In the genomic region with DNA sequence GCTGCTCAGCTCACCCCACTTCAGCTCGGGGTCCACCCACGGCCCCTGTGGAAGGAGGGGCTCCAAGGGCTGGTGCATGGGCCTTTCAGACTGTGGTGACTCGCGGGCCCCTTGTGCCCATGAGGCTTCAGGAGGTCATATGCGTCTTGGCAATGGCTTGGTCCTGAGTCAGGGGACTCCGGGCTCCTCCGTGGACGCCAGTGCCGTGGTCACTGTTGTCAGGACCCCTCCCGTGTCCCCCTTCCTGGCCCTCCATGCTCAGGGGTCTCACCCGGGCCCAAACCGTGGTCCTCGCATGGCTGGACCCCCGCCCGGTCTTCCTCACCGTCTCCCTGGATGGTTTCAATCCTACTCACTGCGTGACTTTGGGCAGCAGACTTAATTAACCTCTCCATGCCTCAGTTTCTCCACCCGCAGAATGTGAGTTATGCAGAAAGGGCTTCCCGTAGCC, we compare ENCODE assay signal across 20 cellular contexts.
DNase-seq lines count a peak whose midpoint lies in the region; ATAC-seq, FAIRE-seq and TF ChIP-seq lines count a peak whose summit lies in the region.
"Had no signal": no experiment of that assay in that cellular context is flagged by ENCODE, and none has a peak within 500 bp of the region (broad histone marks: within the 10 kb centered on the region; RNA-seq: fewer than 3 reads in every experiment).

No MANE protein-coding gene starts in this region.

- H3K4me3 Mint-ChIP-seq in activated T-cell treated with anti-CD3 and anti-CD28 coated beads, Interleukin-2, amount 50 U/mL, for 24 hours, result no peak overlapping the region
- H3K4me3 Mint-ChIP-seq in activated T-cell treated with anti-CD3 and anti-CD28 coated beads, Interleukin-2, amount 50 U/mL, for 72 hours, result no peak overlapping the region
- no peak overlapping the region for H3K4me3 Mint-ChIP-seq in naive thymus-derived CD4-positive, alpha-beta T cell
- H3K4me3 Mint-ChIP-seq: CD4-positive, alpha-beta T cell had no signal

- no peaks in the 10 kb centered on the region for H3K27me3 Mint-ChIP-seq in activated T-cell treated with anti-CD3 and anti-CD28 coated beads, Interleukin-2, amount 50 U/mL, for 24 hours
- H3K27me3 Mint-ChIP-seq in activated T-cell treated with anti-CD3 and anti-CD28 coated beads, Interleukin-2, amount 50 U/mL, for 72 hours (ENCODE audit: low read depth), result no peaks in the 10 kb centered on the region
- H3K27me3 Mint-ChIP-seq in naive thymus-derived CD4-positive, alpha-beta T cell, result peaks cover 0 to under 1% (median 0%) of the 10 kb centered on the region in 5 donors
- H3K27me3 Mint-ChIP-seq: CD4-positive, alpha-beta T cell had no signal

- H3K9me3 ChIP-seq in kidney (ENCODE audit: control insufficient read depth in 1 of 2, low read length in 2 of 2) (no peaks in the 10 kb centered on the region), spleen (no peaks in the 10 kb centered on the region)
- H3K9me3 ChIP-seq in naive thymus-derived CD4-positive, alpha-beta T cell (ENCODE audit: control insufficient read depth in 2 of 3, low read length in 3 of 3), result no peaks in the 10 kb centered on the region
- H3K9me3 ChIP-seq: HAP-1 had no signal

- H3K9ac ChIP-seq in kidney (ENCODE audit: low read length in 2 of 2), result no peak overlapping the region

- no peaks in the 10 kb centered on the region for H3K4me1 Mint-ChIP-seq in activated T-cell treated with anti-CD3 and anti-CD28 coated beads, Interleukin-2, amount 50 U/mL, for 24 hours (ENCODE audit: low read depth)
- H3K4me1 Mint-ChIP-seq in activated T-cell treated with anti-CD3 and anti-CD28 coated beads, Interleukin-2, amount 50 U/mL, for 72 hours (ENCODE audit: low read depth), result no peaks in the 10 kb centered on the region
- no peaks in the 10 kb centered on the region for H3K4me1 Mint-ChIP-seq in naive thymus-derived CD4-positive, alpha-beta T cell

- H3K4me3 ChIP-seq in H7 (ENCODE audit: insufficient read depth, low read depth, low read length) (no peak overlapping the region), kidney (ENCODE audit: low read length in 2 of 2) (no peak overlapping the region), spleen (no peak overlapping the region)
- no peak overlapping the region for H3K4me3 ChIP-seq in naive thymus-derived CD4-positive, alpha-beta T cell (ENCODE audit: low read length)
- H3K4me3 ChIP-seq: GM12878, HAP-1 had no signal

- TF ChIP-seq CTCF in kidney (IDR thresholded peaks at IDR 0.05; ENCODE audit: borderline replicate concordance, extremely low read depth, insufficient read depth), result no peak
- TF ChIP-seq CTCF in spleen (IDR thresholded peaks at IDR 0.05 in 8 of 11, conservative IDR thresholded peaks at IDR 0.05 in 3 of 11), result no peak

- no peak for FAIRE-seq in kidney (lab: Jason Lieb, UNC)
- FAIRE-seq: GM12878 had no signal

- POLR2A ChIA-PET in naive thymus-derived CD4-positive, alpha-beta T cell (lab: Charles Lee), result no interaction called here

- no peaks in the 10 kb centered on the region for H3K9me3 Mint-ChIP-seq in activated T-cell treated with anti-CD3 and anti-CD28 coated beads, Interleukin-2, amount 50 U/mL, for 24 hours
- no peaks in the 10 kb centered on the region for H3K9me3 Mint-ChIP-seq in activated T-cell treated with anti-CD3 and anti-CD28 coated beads, Interleukin-2, amount 50 U/mL, for 72 hours
- peaks cover 0 to 1% (median 0%) of the 10 kb centered on the region in 11 donors for H3K9me3 Mint-ChIP-seq in naive thymus-derived CD4-positive, alpha-beta T cell
- H3K9me3 Mint-ChIP-seq: CD4-positive, alpha-beta T cell had no signal

- no peaks in the 10 kb centered on the region for H3K4me1 ChIP-seq in kidney (ENCODE audit: control insufficient read depth in 1 of 2, insufficient read depth in 1 of 2, low read depth in 1 of 2, low read length in 2 of 2)
- H3K4me1 ChIP-seq in spleen, result peaks cover 0 to 28% (median 11%) of the 10 kb centered on the region in 6 donors
- H3K4me1 ChIP-seq in naive thymus-derived CD4-positive, alpha-beta T cell (ENCODE audit: control insufficient read depth in 2 of 2, insufficient read depth in 2 of 2, low read length in 2 of 2), result no peaks in the 10 kb centered on the region
- H3K4me1 ChIP-seq: HAP-1 had no signal

- DNase-seq in activated T-cell treated with anti-CD3 and anti-CD28 coated beads, Interleukin-2, amount 50 U/mL, for 24 hours, result peak; percentile 20
- no peak for DNase-seq in activated T-cell treated with anti-CD3 and anti-CD28 coated beads, Interleukin-2, amount 50 U/mL, for 72 hours
- DNase-seq in H7 (peak; percentile 43), kidney (peak; percentile 71), spleen (peak; percentile 68), T1000 (lab: John Stamatoyannopoulos, UW) (no peak)
- DNase-seq in naive thymus-derived CD4-positive, alpha-beta T cell, result no peak
- DNase-seq: AML-193, Calu3, DMS79, Karpas-422, NCI-H1105 treated with DMSO at 0.1 percent for 48 hours, NCI-H187 treated with DMSO at 0.1 percent for 48 hours, NCI-H446 treated with DMSO at 0.1 percent for 48 hours, NCI-H748 treated with DMSO at 0.1 percent for 48 hours, PC-3 had no signal

- CTCF ChIA-PET in naive thymus-derived CD4-positive, alpha-beta T cell (lab: Charles Lee), result no interaction called here

- WGBS in spleen, 5 donors, result 88 to 98% (median 91%) methylated on average over 14 to 19 of the region's 19 CpGs

- no peaks in the 10 kb centered on the region for H3K27me3 ChIP-seq in H7 (ENCODE audit: control insufficient read depth, insufficient read depth, low read length)
- H3K27me3 ChIP-seq in spleen (replicated peaks in 1 of 7), result no peaks in the 10 kb centered on the region
- H3K27me3 ChIP-seq in naive thymus-derived CD4-positive, alpha-beta T cell (ENCODE audit: control insufficient read depth in 2 of 2, insufficient read depth in 2 of 2, low read length in 2 of 2), result no peaks in the 10 kb centered on the region

- H3K27ac ChIP-seq in kidney (ENCODE audit: low read depth in 2 of 2, low read length in 2 of 2) (no peak overlapping the region), spleen (no peak overlapping the region)
- H3K27ac ChIP-seq in naive thymus-derived CD4-positive, alpha-beta T cell (ENCODE audit: low read depth, low read length), result no peak overlapping the region

- H3K36me3 ChIP-seq in H7 (replicated peaks; ENCODE audit: control insufficient read depth, insufficient read depth, low read length) (no peaks in the 10 kb centered on the region), kidney (ENCODE audit: control insufficient read depth in 1 of 2, insufficient read depth in 2 of 2, low read length in 2 of 2) (no peaks in the 10 kb centered on the region), spleen (no peaks in the 10 kb centered on the region)
- H3K36me3 ChIP-seq in naive thymus-derived CD4-positive, alpha-beta T cell (ENCODE audit: control insufficient read depth in 2 of 3, insufficient read depth in 3 of 3, low read length in 3 of 3), result no peaks in the 10 kb centered on the region
- H3K36me3 ChIP-seq: HAP-1 had no signal

- TF ChIP-seq POLR2A in spleen (IDR thresholded peaks at IDR 0.05), result no peak

- ATAC-seq in activated T-cell treated with anti-CD3 and anti-CD28 coated beads, Interleukin-2, amount 50 U/mL, for 72 hours (replicated peaks in 1 of 2), result no peak
- no peak for ATAC-seq in naive thymus-derived CD4-positive, alpha-beta T cell
- no peak for ATAC-seq in HG03354 (IDR thresholded peaks at IDR 0.05; ENCODE audit: poor library complexity, severe bottlenecking, unreplicated experiment)
- ATAC-seq: GM12878, PC-3 had no signal

- no peaks in the 10 kb centered on the region for H3K36me3 Mint-ChIP-seq in activated T-cell treated with anti-CD3 and anti-CD28 coated beads, Interleukin-2, amount 50 U/mL, for 24 hours (ENCODE audit: low read depth)
- no peaks in the 10 kb centered on the region for H3K36me3 Mint-ChIP-seq in activated T-cell treated with anti-CD3 and anti-CD28 coated beads, Interleukin-2, amount 50 U/mL, for 72 hours (ENCODE audit: insufficient read depth in 2 of 2)
- no peaks in the 10 kb centered on the region for H3K36me3 Mint-ChIP-seq in naive thymus-derived CD4-positive, alpha-beta T cell

- no peak overlapping the region for H3K27ac Mint-ChIP-seq in activated T-cell treated with anti-CD3 and anti-CD28 coated beads, Interleukin-2, amount 50 U/mL, for 24 hours
- H3K27ac Mint-ChIP-seq in activated T-cell treated with anti-CD3 and anti-CD28 coated beads, Interleukin-2, amount 50 U/mL, for 72 hours, result no peak overlapping the region
- H3K27ac Mint-ChIP-seq in naive thymus-derived CD4-positive, alpha-beta T cell, result no peak overlapping the region
- H3K27ac Mint-ChIP-seq: CD4-positive, alpha-beta T cell had no signal

- intact Hi-C loops in kidney (cut with DNase I), result no loop called here
- intact Hi-C loops in spleen (cut with DNase I; ENCODE audit: low total_unique reads), result no loop called here
- intact Hi-C loops in naive thymus-derived CD4-positive, alpha-beta T cell (cut with micrococcal nuclease), result no loop called here

Comparison
In these comparisons a context has a peak if more than half of its experiments do, and no peak if none do; other contexts are left out.
1. DNase-seq: peak in activated T-cell treated with anti-CD3 and anti-CD28 coated beads, Interleukin-2, amount 50 U/mL, for 24 hours (single experiment), H7 (single experiment), kidney (single experiment) and spleen (single experiment); none in activated T-cell treated with anti-CD3 and anti-CD28 coated beads, Interleukin-2, amount 50 U/mL, for 72 hours (0 of 2), naive thymus-derived CD4-positive, alpha-beta T cell (0 of 9) and T1000 (single experiment).